8 cellular contexts compared by ENCODE assay signal in the genomic region with DNA sequence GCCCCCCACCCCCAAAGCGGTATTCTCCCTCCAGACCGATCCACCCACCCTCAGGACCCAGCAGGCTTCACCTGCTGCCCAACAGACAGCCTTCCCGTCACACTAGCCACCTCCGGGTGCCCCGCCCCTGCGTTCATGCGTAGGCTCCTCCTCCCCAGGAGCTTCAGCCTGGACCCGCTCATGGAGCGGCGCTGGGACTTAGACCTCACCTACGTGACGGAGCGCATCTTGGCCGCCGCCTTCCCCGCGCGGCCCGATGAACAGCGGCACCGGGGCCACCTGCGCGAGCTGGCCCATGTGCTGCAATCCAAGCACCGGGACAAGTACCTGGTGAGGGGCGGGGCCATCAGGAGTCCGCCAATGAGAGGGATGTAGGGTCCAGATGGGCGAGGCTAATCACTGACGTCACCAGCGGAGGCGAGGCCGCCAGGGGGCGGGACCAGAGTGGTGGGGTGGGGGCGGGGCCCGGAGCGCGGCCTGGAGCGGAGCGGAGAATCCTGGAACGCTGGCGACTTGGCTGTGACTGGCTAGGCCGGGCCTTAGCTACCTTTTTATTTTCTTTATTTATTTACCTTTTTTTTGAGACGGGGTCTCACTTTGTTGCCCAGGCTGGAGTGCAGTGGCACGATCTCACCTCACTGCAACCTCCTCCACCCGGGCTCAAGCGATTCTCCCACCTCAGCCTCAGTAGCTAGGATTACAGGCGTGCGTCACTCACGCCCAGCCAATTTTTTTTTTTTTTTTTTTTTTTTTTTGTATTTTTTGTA. TPM values are rescaled to one million over a fixed set of nuclear protein-coding genes. Genes with fewer than 3 reads are reported as not detected.
DNase-seq lines count a peak whose midpoint lies in the region; ATAC-seq, FAIRE-seq and TF ChIP-seq lines count a peak whose summit lies in the region.

No MANE protein-coding gene starts in this region.

- no peak for TF ChIP-seq RAD21 in HepG2 (CRISPR knock-in tag; IDR thresholded peaks at IDR 0.05)

- FAIRE-seq in HepG2 (lab: Jason Lieb, UNC): peak; percentile 28

- POLR2A ChIA-PET in HepG2 (lab: Yijun Ruan, JAX): interaction anchor here (0.8 to 8.3 kb wide), 10 partner anchors 7 to 126 kb away, joined by 4 to 83 read pairs (median 8); partner anchors contain the start of genes CSAD, EIF4B, SOAT2 and SPRYD3

- H3K9me3 ChIP-seq in HepG2 (ENCODE audit: low read length): no peaks in the 10 kb centered on the region

- peaks cover 40% of the 10 kb centered on the region for H3K4me1 ChIP-seq in HepG2 (ENCODE audit: insufficient read depth, low read length)

- CTCF ChIA-PET in HepG2 (lab: Yijun Ruan, JAX; ENCODE audit: low intra/inter-chr PET ratio, low total read pairs): no interaction called here

- 66% methylated on average over 30 of the region's 48 CpGs for WGBS in HepG2 (ENCODE audit: low lambda C conversion rate)

- no TSS peak for BruUV-seq in HepG2 (replicated peaks; lab: Mats Ljungman, UMichigan)

- in situ Hi-C loops in HepG2 (cut with HindIII; ENCODE audit: extremely low pct_ligation_motif_present, low pct_unique_long_range_greater_than_20kb): no loop called here

- H3K4me3 ChIP-seq in HepG2 (replicated peaks in 1 of 3; ENCODE audit: insufficient read depth in 1 of 3, low read depth in 2 of 3, low read length in 3 of 3): peak overlapping the region; percentile 52 to 73 (median 60); a peak in 5 of 6 replicates

- intact Hi-C loops in HepG2 (cut with micrococcal nuclease; ENCODE audit: unreplicated experiment): no loop called here

- ATAC-seq in GM18909 (IDR thresholded peaks at IDR 0.05; ENCODE audit: poor library complexity, unreplicated experiment) (peak; percentile 90), HG03175 (IDR thresholded peaks at IDR 0.05; ENCODE audit: unreplicated experiment) (peak; percentile 88), HepG2 (peak; percentile 19)

- H3K9ac ChIP-seq in HepG2 (ENCODE audit: insufficient read depth, low read depth, low read length): peak overlapping the region; percentile 66

- peak overlapping the region; percentile 69 for H3K27ac ChIP-seq in HepG2 (ENCODE audit: extremely low read length, insufficient read depth, low read length)

- DNase-seq in AG08395 (ENCODE audit: low spot score) (peak; percentile 85), NCI-H446 treated with DMSO at 0.1 percent for 48 hours (lab: John Stamatoyannopoulos, UW) (peak; percentile 77), dermis blood vessel endothelial cell (peak; percentile 92), HepG2 (ENCODE audit: low spot score) (peak; percentile 83)
- DNase-seq in activated CD4-positive, alpha-beta T cell treated with anti-CD3 and anti-CD28 coated beads, Interleukin-2, amount 50 U/mL, for 24 hours (ENCODE audit: low read depth in 1 of 2, low spot score in 1 of 2): peak; percentile 87 to 91
- peak; percentile 87 to 89 for DNase-seq in stimulated activated CD4-positive, alpha-beta T cell treated with anti-CD3 and anti-CD28 coated beads, Interleukin-2, amount 100 ng/mL, for 48 hours

- H3K4me2 ChIP-seq in HepG2 (ENCODE audit: low read depth, low read length): peak overlapping the region; percentile 71

- H2AFZ ChIP-seq in HepG2 (ENCODE audit: low read length): no peak overlapping the region

- 0 out of 5 replicates have a peak, but pooled peaks cover 0 to 7% of the 10 kb centered on the region in 2 experiments for H3K36me3 ChIP-seq in HepG2 (replicated peaks in 1 of 2; ENCODE audit: control insufficient read depth in 1 of 2, insufficient read depth in 2 of 2, low read length in 2 of 2)

- H3K79me2 ChIP-seq in HepG2 (ENCODE audit: insufficient read depth, low read length): peaks cover 18% of the 10 kb centered on the region

- H4K20me1 ChIP-seq in HepG2 (ENCODE audit: insufficient read depth, low read length): no peaks in the 10 kb centered on the region

- TF ChIP-seq CTCF in HepG2 (CRISPR knock-in tag; IDR thresholded peaks at IDR 0.05): no peak

- TF ChIP-seq EP300 in HepG2 (IDR thresholded peaks at IDR 0.05; ENCODE audit: low read depth in 2 of 2, low read length in 2 of 2): no peak
- TF ChIP-seq EP300 in HepG2 (CRISPR knock-in tag; IDR thresholded peaks at IDR 0.05; ENCODE audit: borderline replicate concordance): no peak

- H3K27me3 ChIP-seq in HepG2 (ENCODE audit: control insufficient read depth in 1 of 2, insufficient read depth in 2 of 2, low read length in 2 of 2): no peaks in the 10 kb centered on the region

- peak in 1 of 2 experiments; percentile 44; a peak in 1 of 4 replicates for TF ChIP-seq POLR2A in HepG2 (IDR thresholded peaks at IDR 0.05; ENCODE audit: insufficient read depth in 1 of 2, low read depth in 2 of 2, low read length in 2 of 2)

RNA-seq across cellular contexts. Expression of gene TNS2, which starts 4.4 kb away (rescaled TPM):
- total RNA-seq in dermis blood vessel endothelial cell (56.2 and 56.5 TPM in 2 replicates), HepG2 (2016; rRNA removed; fragmentation: Illumina TruSeq; extraction: Trizol) (3.2 and 8.9 TPM in 2 replicates)
- total RNA-seq in HepG2 (2016; cell fraction: cytosol; rRNA removed; fragmentation: Illumina TruSeq; extraction: Trizol; ENCODE audit: low read depth): 3.1 and 5.0 TPM in 2 replicates
- total RNA-seq in HepG2 (2016; cell fraction: insoluble cytoplasmic fraction; rRNA removed; fragmentation: Illumina TruSeq; extraction: Trizol): 2.8 and 9.5 TPM in 2 replicates
- total RNA-seq in HepG2 (2016; cell fraction: membrane; rRNA removed; fragmentation: Illumina TruSeq; extraction: Trizol): 3.1 and 3.8 TPM in 2 replicates
- total RNA-seq in HepG2 (2016; cell fraction: nucleus; rRNA removed; fragmentation: Illumina TruSeq; extraction: Trizol): 13.3 and 14.8 TPM in 2 replicates
- 18.0 and 20.4 TPM in 2 replicates for polyA plus RNA-seq in HepG2 (2011; rRNA removed)
- 3.9 and 6.8 TPM in 2 replicates for polyA plus RNA-seq in HepG2 (2011; cell fraction: cytosol; rRNA removed)
- 181 and 258 TPM in 2 replicates for polyA plus RNA-seq in HepG2 (2011; cell fraction: nucleus; rRNA removed)
- 13.0 and 15.3 TPM in 2 replicates for polyA plus RNA-seq in HepG2 (2012)
- polyA plus RNA-seq in HepG2 (2016; cell fraction: cytosol; fragmentation: Illumina TruSeq; extraction: Trizol; ENCODE audit: low read depth): 0.96 and 1.4 TPM in 2 replicates
- 5.7 and 8.2 TPM in 2 replicates for polyA plus RNA-seq in HepG2 (2016; cell fraction: insoluble cytoplasmic fraction; fragmentation: Illumina TruSeq; extraction: Trizol; ENCODE audit: low read depth)
- 2.0 and 4.2 TPM in 2 replicates for polyA plus RNA-seq in HepG2 (2016; cell fraction: membrane; fragmentation: Illumina TruSeq; extraction: Trizol; ENCODE audit: low read depth)
- 34.1 and 49.0 TPM in 2 replicates for polyA plus RNA-seq in HepG2 (2016; cell fraction: nucleus; fragmentation: Illumina TruSeq; extraction: Trizol; ENCODE audit: insufficient read depth, low read depth)
- 34.0 and 38.3 TPM in 2 replicates for polyA minus RNA-seq in HepG2 (2011; rRNA and poly(A)+ RNA removed; ENCODE audit: low replicate concordance)
- 9.9 and 10.3 TPM in 2 replicates for polyA minus RNA-seq in HepG2 (2011; cell fraction: cytosol; rRNA and poly(A)+ RNA removed)
- polyA minus RNA-seq in HepG2 (2011; cell fraction: nucleus; rRNA and poly(A)+ RNA removed): 63.8 and 80.3 TPM in 2 replicates

RNA-seq across cellular contexts. Expression of gene SPRYD3, which starts 24.9 kb away (rescaled TPM):
- total RNA-seq in dermis blood vessel endothelial cell (13.1 and 16.5 TPM in 2 replicates), HepG2 (2016; rRNA removed; fragmentation: Illumina TruSeq; extraction: Trizol) (9.0 and 9.2 TPM in 2 replicates)
- 0.79 and 1.3 TPM in 2 replicates for total RNA-seq in HepG2 (2016; cell fraction: cytosol; rRNA removed; fragmentation: Illumina TruSeq; extraction: Trizol; ENCODE audit: low read depth)
- 7.9 and 8.6 TPM in 2 replicates for total RNA-seq in HepG2 (2016; cell fraction: insoluble cytoplasmic fraction; rRNA removed; fragmentation: Illumina TruSeq; extraction: Trizol)
- 2.8 and 3.1 TPM in 2 replicates for total RNA-seq in HepG2 (2016; cell fraction: membrane; rRNA removed; fragmentation: Illumina TruSeq; extraction: Trizol)
- total RNA-seq in HepG2 (2016; cell fraction: nucleus; rRNA removed; fragmentation: Illumina TruSeq; extraction: Trizol): 5.1 and 5.3 TPM in 2 replicates
- polyA plus RNA-seq in HepG2 (2011; rRNA removed): 9.2 and 10.7 TPM in 2 replicates
- 11.7 and 12.2 TPM in 2 replicates for polyA plus RNA-seq in HepG2 (2011; cell fraction: cytosol; rRNA removed)
- 12.1 and 12.6 TPM in 2 replicates for polyA plus RNA-seq in HepG2 (2011; cell fraction: nucleus; rRNA removed)
- 6.0 and 9.7 TPM in 2 replicates for polyA plus RNA-seq in HepG2 (2012)
- polyA plus RNA-seq in HepG2 (2016; cell fraction: cytosol; fragmentation: Illumina TruSeq; extraction: Trizol; ENCODE audit: low read depth): 0.86 and 1.1 TPM in 2 replicates
- polyA plus RNA-seq in HepG2 (2016; cell fraction: insoluble cytoplasmic fraction; fragmentation: Illumina TruSeq; extraction: Trizol; ENCODE audit: low read depth): 11.6 and 12.5 TPM in 2 replicates
- polyA plus RNA-seq in HepG2 (2016; cell fraction: membrane; fragmentation: Illumina TruSeq; extraction: Trizol; ENCODE audit: low read depth): 2.0 and 3.3 TPM in 2 replicates
- 7.6 and 8.3 TPM in 2 replicates for polyA plus RNA-seq in HepG2 (2016; cell fraction: nucleus; fragmentation: Illumina TruSeq; extraction: Trizol; ENCODE audit: insufficient read depth, low read depth)
- 27.5 and 69.5 TPM in 2 replicates for polyA minus RNA-seq in HepG2 (2011; rRNA and poly(A)+ RNA removed; ENCODE audit: low replicate concordance)
- 8.3 and 10.6 TPM in 2 replicates for polyA minus RNA-seq in HepG2 (2011; cell fraction: cytosol; rRNA and poly(A)+ RNA removed)
- 9.5 and 12.8 TPM in 2 replicates for polyA minus RNA-seq in HepG2 (2011; cell fraction: nucleus; rRNA and poly(A)+ RNA removed)

RNA-seq across cellular contexts. Expression of gene IGFBP6, which starts 43.2 kb away (rescaled TPM):
- total RNA-seq in dermis blood vessel endothelial cell (4.9 and 7.0 TPM in 2 replicates), HepG2 (2016; rRNA removed; fragmentation: Illumina TruSeq; extraction: Trizol) (2.1 and 3.9 TPM in 2 replicates)
- 5.3 and 5.9 TPM in 2 replicates for total RNA-seq in HepG2 (2016; cell fraction: cytosol; rRNA removed; fragmentation: Illumina TruSeq; extraction: Trizol; ENCODE audit: low read depth)
- total RNA-seq in HepG2 (2016; cell fraction: insoluble cytoplasmic fraction; rRNA removed; fragmentation: Illumina TruSeq; extraction: Trizol): 2.5 and 4.7 TPM in 2 replicates
- total RNA-seq in HepG2 (2016; cell fraction: membrane; rRNA removed; fragmentation: Illumina TruSeq; extraction: Trizol): 3.3 and 3.5 TPM in 2 replicates
- 1.9 and 3.2 TPM in 2 replicates for total RNA-seq in HepG2 (2016; cell fraction: nucleus; rRNA removed; fragmentation: Illumina TruSeq; extraction: Trizol)
- 22.6 and 25.2 TPM in 2 replicates for polyA plus RNA-seq in HepG2 (2011; rRNA removed)
- polyA plus RNA-seq in HepG2 (2011; cell fraction: cytosol; rRNA removed): 19.0 and 41.0 TPM in 2 replicates
- 8.4 and 9.6 TPM in 2 replicates for polyA plus RNA-seq in HepG2 (2011; cell fraction: nucleus; rRNA removed)
- 3.4 and 4.6 TPM in 2 replicates for polyA plus RNA-seq in HepG2 (2012)
- 4.2 and 5.7 TPM in 2 replicates for polyA plus RNA-seq in HepG2 (2016; cell fraction: cytosol; fragmentation: Illumina TruSeq; extraction: Trizol; ENCODE audit: low read depth)
- polyA plus RNA-seq in HepG2 (2016; cell fraction: insoluble cytoplasmic fraction; fragmentation: Illumina TruSeq; extraction: Trizol; ENCODE audit: low read depth): 2.0 and 2.4 TPM in 2 replicates
- polyA plus RNA-seq in HepG2 (2016; cell fraction: membrane; fragmentation: Illumina TruSeq; extraction: Trizol; ENCODE audit: low read depth): 3.2 and 3.8 TPM in 2 replicates
- 5.4 and 7.5 TPM in 2 replicates for polyA plus RNA-seq in HepG2 (2016; cell fraction: nucleus; fragmentation: Illumina TruSeq; extraction: Trizol; ENCODE audit: insufficient read depth, low read depth)
- 9.0 and 27.1 TPM in 2 replicates for polyA minus RNA-seq in HepG2 (2011; rRNA and poly(A)+ RNA removed; ENCODE audit: low replicate concordance)
- 8.7 and 9.5 TPM in 2 replicates for polyA minus RNA-seq in HepG2 (2011; cell fraction: cytosol; rRNA and poly(A)+ RNA removed)
- polyA minus RNA-seq in HepG2 (2011; cell fraction: nucleus; rRNA and poly(A)+ RNA removed): 0.77 and 1.6 TPM in 2 replicates

RNA-seq across cellular contexts. Expression of gene EIF4B, which starts 48.0 kb away (rescaled TPM):
- 1,240 and 1,351 TPM in 2 replicates for total RNA-seq in dermis blood vessel endothelial cell
- total RNA-seq in HepG2 (2016; rRNA removed; fragmentation: Illumina TruSeq; extraction: Trizol): 548 and 779 TPM in 2 replicates
- 127 and 150 TPM in 2 replicates for total RNA-seq in HepG2 (2016; cell fraction: cytosol; rRNA removed; fragmentation: Illumina TruSeq; extraction: Trizol; ENCODE audit: low read depth)
- total RNA-seq in HepG2 (2016; cell fraction: insoluble cytoplasmic fraction; rRNA removed; fragmentation: Illumina TruSeq; extraction: Trizol): 568 and 746 TPM in 2 replicates
- total RNA-seq in HepG2 (2016; cell fraction: membrane; rRNA removed; fragmentation: Illumina TruSeq; extraction: Trizol): 454 and 551 TPM in 2 replicates
- total RNA-seq in HepG2 (2016; cell fraction: nucleus; rRNA removed; fragmentation: Illumina TruSeq; extraction: Trizol): 263 and 291 TPM in 2 replicates
- polyA plus RNA-seq in HepG2 (2011; rRNA removed): 327 and 416 TPM in 2 replicates
- polyA plus RNA-seq in HepG2 (2011; cell fraction: cytosol; rRNA removed): 501 and 516 TPM in 2 replicates
- 203 and 222 TPM in 2 replicates for polyA plus RNA-seq in HepG2 (2011; cell fraction: nucleus; rRNA removed)
- polyA plus RNA-seq in HepG2 (2012): 450 and 479 TPM in 2 replicates
- 74.7 and 91.4 TPM in 2 replicates for polyA plus RNA-seq in HepG2 (2016; cell fraction: cytosol; fragmentation: Illumina TruSeq; extraction: Trizol; ENCODE audit: low read depth)
- polyA plus RNA-seq in HepG2 (2016; cell fraction: insoluble cytoplasmic fraction; fragmentation: Illumina TruSeq; extraction: Trizol; ENCODE audit: low read depth): 445 and 458 TPM in 2 replicates
- 254 and 316 TPM in 2 replicates for polyA plus RNA-seq in HepG2 (2016; cell fraction: membrane; fragmentation: Illumina TruSeq; extraction: Trizol; ENCODE audit: low read depth)
- 258 and 266 TPM in 2 replicates for polyA plus RNA-seq in HepG2 (2016; cell fraction: nucleus; fragmentation: Illumina TruSeq; extraction: Trizol; ENCODE audit: insufficient read depth, low read depth)
- 738 and 1,247 TPM in 2 replicates for polyA minus RNA-seq in HepG2 (2011; rRNA and poly(A)+ RNA removed; ENCODE audit: low replicate concordance)
- 496 and 595 TPM in 2 replicates for polyA minus RNA-seq in HepG2 (2011; cell fraction: cytosol; rRNA and poly(A)+ RNA removed)
- polyA minus RNA-seq in HepG2 (2011; cell fraction: nucleus; rRNA and poly(A)+ RNA removed): 250 and 365 TPM in 2 replicates

RNA-seq across cellular contexts. Expression of gene SOAT2, which starts 49.0 kb away (rescaled TPM):
- not detected in 2 replicates for total RNA-seq in dermis blood vessel endothelial cell
- 6.1 and 14.9 TPM in 2 replicates for total RNA-seq in HepG2 (2016; rRNA removed; fragmentation: Illumina TruSeq; extraction: Trizol)
- 1.3 and 1.6 TPM in 2 replicates for total RNA-seq in HepG2 (2016; cell fraction: cytosol; rRNA removed; fragmentation: Illumina TruSeq; extraction: Trizol; ENCODE audit: low read depth)
- total RNA-seq in HepG2 (2016; cell fraction: insoluble cytoplasmic fraction; rRNA removed; fragmentation: Illumina TruSeq; extraction: Trizol): 5.1 and 14.3 TPM in 2 replicates
- 3.9 and 5.2 TPM in 2 replicates for total RNA-seq in HepG2 (2016; cell fraction: membrane; rRNA removed; fragmentation: Illumina TruSeq; extraction: Trizol)
- total RNA-seq in HepG2 (2016; cell fraction: nucleus; rRNA removed; fragmentation: Illumina TruSeq; extraction: Trizol): 20.7 and 23.6 TPM in 2 replicates
- polyA plus RNA-seq in HepG2 (2011; rRNA removed): 108 and 131 TPM in 2 replicates
- 102 and 125 TPM in 2 replicates for polyA plus RNA-seq in HepG2 (2011; cell fraction: cytosol; rRNA removed)
- 476 and 502 TPM in 2 replicates for polyA plus RNA-seq in HepG2 (2011; cell fraction: nucleus; rRNA removed)
- polyA plus RNA-seq in HepG2 (2012): 40.7 and 74.1 TPM in 2 replicates
- polyA plus RNA-seq in HepG2 (2016; cell fraction: cytosol; fragmentation: Illumina TruSeq; extraction: Trizol; ENCODE audit: low read depth): 2.1 and 3.1 TPM in 2 replicates
- 8.4 and 8.5 TPM in 2 replicates for polyA plus RNA-seq in HepG2 (2016; cell fraction: insoluble cytoplasmic fraction; fragmentation: Illumina TruSeq; extraction: Trizol; ENCODE audit: low read depth)
- polyA plus RNA-seq in HepG2 (2016; cell fraction: membrane; fragmentation: Illumina TruSeq; extraction: Trizol; ENCODE audit: low read depth): 3.3 and 4.5 TPM in 2 replicates
- polyA plus RNA-seq in HepG2 (2016; cell fraction: nucleus; fragmentation: Illumina TruSeq; extraction: Trizol; ENCODE audit: insufficient read depth, low read depth): 40.5 and 42.0 TPM in 2 replicates
- 0.16 and 255 TPM in 2 replicates for polyA minus RNA-seq in HepG2 (2011; rRNA and poly(A)+ RNA removed; ENCODE audit: low replicate concordance)
- 39.8 and 42.8 TPM in 2 replicates for polyA minus RNA-seq in HepG2 (2011; cell fraction: cytosol; rRNA and poly(A)+ RNA removed)
- polyA minus RNA-seq in HepG2 (2011; cell fraction: nucleus; rRNA and poly(A)+ RNA removed): 79.3 and 125 TPM in 2 replicates

Comparison
In these comparisons a context has a peak if more than half of its experiments do, and no peak if none do; other contexts are left out.
1. Peak in every context shown above with its lines: DNase-seq, ATAC-seq, H3K4me3 ChIP-seq and H3K27ac ChIP-seq.
2. ATAC-seq: peak in every context shown above with its lines; median percentile 90 in GM18909; 88 in HG03175; 19 in HepG2.